In genomic region chr9:33510264-33511183, GRCh38 we compare ENCODE assay signal across 8 cellular contexts. TPM values are rescaled to one million over a fixed set of nuclear protein-coding genes. Genes with fewer than 3 reads are reported as not detected.
DNase-seq lines count a peak whose midpoint lies in the region; ATAC-seq and TF ChIP-seq lines count a peak whose summit lies in the region.

No MANE protein-coding gene starts in this region.

- TF ChIP-seq EP300 in gastroesophageal sphincter (IDR thresholded peaks at IDR 0.05), result no peak
- no peak for TF ChIP-seq EP300 in transverse colon (IDR thresholded peaks at IDR 0.05; ENCODE audit: low read depth)

- H3K27me3 Mint-ChIP-seq in nephron (ENCODE audit: low read depth), result no peaks in the 10 kb centered on the region

- no peaks in the 10 kb centered on the region for H3K79me2 ChIP-seq in OCI-LY7 (ENCODE audit: insufficient read depth, low read depth, low read length)

- CTCF ChIA-PET in Panc1 (lab: Charles Lee) (interaction anchor here (0.6 to 0.8 kb wide), 2 partner anchors 44 to 119 kb away, joined by 3 read pairs; no protein-coding TSS in a partner anchor), OCI-LY7 (lab: Charles Lee; ENCODE audit: unreplicated experiment) (no interaction called here)

- 14% methylated on average over 14 to 18 of the region's 32 CpGs for WGBS in gastroesophageal sphincter (ENCODE audit: low coverage in 1 of 2), 2 donors
- 9 to 27% methylated on average over 8 to 32 of the region's 32 CpGs for WGBS in transverse colon (ENCODE audit: low coverage in 1 of 2), 2 donors

- H3K27me3 ChIP-seq in Panc1 (ENCODE audit: control insufficient read depth, insufficient read depth, low read length) (no peaks in the 10 kb centered on the region), gastroesophageal sphincter (no peaks in the 10 kb centered on the region), transverse colon (no peaks in the 10 kb centered on the region)

- TF ChIP-seq POLR2A in gastroesophageal sphincter (IDR thresholded peaks at IDR 0.05), result peak in 1 of 2 donors; percentile 29
- TF ChIP-seq POLR2A in transverse colon (IDR thresholded peaks at IDR 0.05), result no peak

- BruUV-seq in Panc1 (replicated peaks; lab: Mats Ljungman, UMichigan) (TSS peak; percentile 68), OCI-LY7 (replicated peaks; lab: Mats Ljungman, UMichigan) (no TSS peak)

- peaks cover 0 to 4% of the 10 kb centered on the region in 2 donors for H3K36me3 Mint-ChIP-seq in activated naive CD4-positive, alpha-beta T cell treated with anti-CD3 and anti-CD28 coated beads, Interleukin-2, amount 50 U/mL, for 72 hours
- H3K36me3 Mint-ChIP-seq in nephron (ENCODE audit: low read depth), result no peaks in the 10 kb centered on the region

- H3K9me2 ChIP-seq in OCI-LY7 (ENCODE audit: insufficient read depth, low read length), result no peaks in the 10 kb centered on the region

- H3K9me3 ChIP-seq in Panc1 (ENCODE audit: control insufficient read depth, insufficient read depth, low read depth, low read length) (no peaks in the 10 kb centered on the region), gastroesophageal sphincter (no peaks in the 10 kb centered on the region), transverse colon (no peaks in the 10 kb centered on the region), OCI-LY7 (ENCODE audit: low read length) (no peaks in the 10 kb centered on the region)

- H2AFZ ChIP-seq in OCI-LY7 (ENCODE audit: low read length), result no peak overlapping the region

- in situ Hi-C loops in Panc1 (cut with HindIII; ENCODE audit: low pct_unique_long_range_greater_than_20kb, low sequenced_read_pairs) (no loop called here), transverse colon (cut with MboI; ENCODE audit: low pct_ligation_motif_present in 1 of 4, low pct_unique_long_range_greater_than_20kb in 1 of 4, low sequenced_read_pairs in 3 of 4) (loop anchor here in 1 of 4 donors (25.0 kb wide), 2 partner anchors 102 to 123 kb away; no protein-coding TSS in a partner anchor)

- peak; percentile 93 for ATAC-seq in Panc1
- ATAC-seq in activated naive CD4-positive, alpha-beta T cell treated with anti-CD3 and anti-CD28 coated beads, Interleukin-2, amount 50 U/mL, for 72 hours, result peak; percentile 80 to 82
- ATAC-seq in gastroesophageal sphincter, result peak; percentile 85

- intact Hi-C loops in Panc1 (cut with micrococcal nuclease; ENCODE audit: unreplicated experiment) (no loop called here), transverse colon (cut with DNase I; ENCODE audit: low total_unique reads) (no loop called here), OCI-LY7 (cut with micrococcal nuclease; ENCODE audit: unreplicated experiment) (no loop called here)

- H3K4me1 ChIP-seq in Panc1 (ENCODE audit: control insufficient read depth, insufficient read depth, low read length) (no peaks in the 10 kb centered on the region), gastroesophageal sphincter (no peaks in the 10 kb centered on the region), transverse colon (peaks cover 0 to 8% (median 2%) of the 10 kb centered on the region in 4 donors), OCI-LY7 (ENCODE audit: insufficient read depth, low read length, poor library complexity, severe bottlenecking) (no peaks in the 10 kb centered on the region)

- H3K4me3 Mint-ChIP-seq in nephron, result peak overlapping the region; percentile 96 to 99 (median 98)

- H3K4me1 Mint-ChIP-seq in nephron, result peaks cover 10% of the 10 kb centered on the region

- H3K27ac ChIP-seq in Panc1 (ENCODE audit: low read length), result peak overlapping the region; percentile 91
- H3K27ac ChIP-seq in gastroesophageal sphincter, result peak overlapping the region; percentile 60 to 90 (median 87)
- H3K27ac ChIP-seq in transverse colon, result peak overlapping the region; percentile 73 to 84 (median 80)
- no peak overlapping the region for H3K27ac ChIP-seq in OCI-LY7 (ENCODE audit: low read depth, low read length, poor library complexity, severe bottlenecking)

- no peaks in the 10 kb centered on the region for H3K36me3 ChIP-seq in Panc1 (ENCODE audit: control insufficient read depth, insufficient read depth, low read length)
- H3K36me3 ChIP-seq in gastroesophageal sphincter, result no peaks in the 10 kb centered on the region
- no peaks in the 10 kb centered on the region for H3K36me3 ChIP-seq in transverse colon
- H3K36me3 ChIP-seq in OCI-LY7 (ENCODE audit: insufficient read depth, low read length), result no peaks in the 10 kb centered on the region

- DNase-seq in ELR (ENCODE audit: low read depth), result peak; percentile 79
- peak; percentile 34 for DNase-seq in HS-5 (ENCODE audit: low read depth)
- DNase-seq in Panc1 (ENCODE audit: low read depth, low spot score), result no peak
- DNase-seq in activated naive CD4-positive, alpha-beta T cell treated with anti-CD3 and anti-CD28 coated beads, Interleukin-2, amount 50 U/mL, for 72 hours (ENCODE audit: low spot score in 2 of 2), result peak; percentile 45 to 65
- peak; percentile 39 for DNase-seq in transverse colon
- no peak for DNase-seq in OCI-LY7 (ENCODE audit: low spot score)

- POLR2A ChIA-PET in Panc1 (lab: Charles Lee), result interaction anchor here (0.7 kb wide), 1 partner anchor 238 kb away, joined by 3 read pairs; no protein-coding TSS in a partner anchor
- POLR2A ChIA-PET in OCI-LY7 (lab: Charles Lee), result interaction anchor here (0.6 kb wide), 1 partner anchor 482 kb away, joined by 4 read pairs; no protein-coding TSS in a partner anchor

- H3K27ac Mint-ChIP-seq in activated naive CD4-positive, alpha-beta T cell treated with anti-CD3 and anti-CD28 coated beads, Interleukin-2, amount 50 U/mL, for 72 hours, result peak overlapping the region; percentile 93 to 96
- H3K27ac Mint-ChIP-seq in nephron, result peak overlapping the region; percentile 100

- H3K4me2 ChIP-seq in OCI-LY7 (ENCODE audit: low read length), result no peak overlapping the region

- H3K9me3 Mint-ChIP-seq in activated naive CD4-positive, alpha-beta T cell treated with anti-CD3 and anti-CD28 coated beads, Interleukin-2, amount 50 U/mL, for 72 hours, result peaks cover 0 to 5% of the 10 kb centered on the region in 2 donors
- no peaks in the 10 kb centered on the region for H3K9me3 Mint-ChIP-seq in nephron

- TF ChIP-seq CTCF in Panc1 (IDR thresholded peaks at IDR 0.05) (no peak), gastroesophageal sphincter (IDR thresholded peaks at IDR 0.05) (no peak), nephron (IDR thresholded peaks at IDR 0.05; ENCODE audit: unreplicated experiment in 3 of 3) (no peak), transverse colon (IDR thresholded peaks at IDR 0.05) (no peak), OCI-LY7 (conservative IDR thresholded peaks at IDR 0.05; ENCODE audit: low read length) (no peak)

- no peaks in the 10 kb centered on the region for H4K20me1 ChIP-seq in OCI-LY7 (ENCODE audit: insufficient read depth, low read length)

- H3K4me3 ChIP-seq in Panc1 (ENCODE audit: low read depth in 2 of 2, low read length in 2 of 2) (peak overlapping the region; percentile 66 to 76), gastroesophageal sphincter (peak overlapping the region; percentile 65 to 72), transverse colon (peak overlapping the region; percentile 60 to 62 (median 60)), OCI-LY7 (ENCODE audit: low read depth, low read length, poor library complexity, severe bottlenecking) (no peak overlapping the region)

RNA-seq across cellular contexts. Expression of gene ANKRD18B, which starts 13.5 kb away (rescaled TPM):
- total RNA-seq in Panc1 (2021; ENCODE audit: unreplicated experiment), result 7.3 TPM
- 1.2 TPM for polyA plus RNA-seq in Panc1 (2012; ENCODE audit: insufficient read length)
- 1 to 10 TPM in 1 of 2 donors, under 1 TPM in 1; 0.48 to 3.5 TPM for total RNA-seq in activated naive CD4-positive, alpha-beta T cell treated with anti-CD3 and anti-CD28 coated beads, Interleukin-2, amount 50 U/mL, for 72 hours
- under 1 TPM in 1 of 4 donors, not detected in 3; 0.10 TPM for total RNA-seq in gastroesophageal sphincter
- not detected for total RNA-seq in transverse colon
- not detected in 2 replicates for total RNA-seq in OCI-LY7 (2014; rRNA removed; shearing (Covaris generic))
- total RNA-seq in OCI-LY7 (2022), result not detected in 2 replicates

RNA-seq across cellular contexts. Expression of gene NOL6, which starts 36.8 kb away (rescaled TPM):
- total RNA-seq in Panc1 (2021; ENCODE audit: unreplicated experiment), result 75.1 TPM
- 42.0 TPM for polyA plus RNA-seq in Panc1 (2012; ENCODE audit: insufficient read length)
- total RNA-seq in activated naive CD4-positive, alpha-beta T cell treated with anti-CD3 and anti-CD28 coated beads, Interleukin-2, amount 50 U/mL, for 72 hours, result 10 to 100 TPM; 34.2 to 40.2 TPM
- total RNA-seq in gastroesophageal sphincter, result 10 to 100 TPM in 3 of 4 donors, 1 to 10 TPM in 1; 9.0 to 21.4 (median 16.1) TPM
- 10 to 100 TPM in 3 of 4 donors, 1 to 10 TPM in 1; 8.9 to 29.1 (median 12.7) TPM for total RNA-seq in transverse colon
- total RNA-seq in OCI-LY7 (2014; rRNA removed; shearing (Covaris generic)), result 26.4 and 28.8 TPM in 2 replicates
- total RNA-seq in OCI-LY7 (2022), result 23.8 and 30.9 TPM in 2 replicates

Comparison
In these comparisons a context has a peak if more than half of its experiments do, and no peak if none do; other contexts are left out.
1. DNase-seq: peak in ELR (single experiment), HS-5 (single experiment), activated naive CD4-positive, alpha-beta T cell treated with anti-CD3 and anti-CD28 coated beads, Interleukin-2, amount 50 U/mL, for 72 hours (2 of 2) and transverse colon (single experiment); none in Panc1 (single experiment) and OCI-LY7 (single experiment).
2. Peak in every context shown above with its lines, with median percentiles within 50 percentile points of each other: ATAC-seq.